ENCODE assay signal across 8 cellular contexts in genomic region chr19:12937243-12938053, GRCh38. TPM values are rescaled to one million over a fixed set of nuclear protein-coding genes. Genes with fewer than 3 reads are reported as not detected.
DNase-seq lines count a peak whose midpoint lies in the region; ATAC-seq and TF ChIP-seq lines count a peak whose summit lies in the region.

No MANE protein-coding gene starts in this region.

- H3K4me1 Mint-ChIP-seq in activated CD4-positive, alpha-beta memory T cell treated with anti-CD3 and anti-CD28 coated beads, Interleukin-2, amount 10 ng/mL, durations not matched to agents 7 days and 5 days = peaks cover 61% of the 10 kb centered on the region

- CTCF ChIA-PET in activated CD4-positive, alpha-beta memory T cell treated with anti-CD3 and anti-CD28 coated beads, Interleukin-2, amount 10 ng/mL, durations not matched to agents 7 days and 5 days (lab: Charles Lee) = interaction anchor here (0.5 to 1.4 kb wide), 7 partner anchors 27 to 204 kb away, joined by 3 to 10 read pairs (median 3); partner anchors contain the start of gene GCDH

- POLR2A ChIA-PET in activated CD4-positive, alpha-beta memory T cell treated with anti-CD3 and anti-CD28 coated beads, Interleukin-2, amount 10 ng/mL, durations not matched to agents 7 days and 5 days (lab: Charles Lee) = interaction anchor here (0.7 to 3.3 kb wide), 18 partner anchors 8 to 241 kb away, joined by 3 to 37 read pairs (median 8); partner anchors contain the start of genes FBXW9, GADD45GIP1, GCDH and JUNB

- intact Hi-C loops in left ventricle myocardium inferior (cut with micrococcal nuclease) = no loop called here
- intact Hi-C loops in sciatic nerve (cut with DNase I) = no loop called here

- H3K27me3 Mint-ChIP-seq in activated CD4-positive, alpha-beta memory T cell treated with anti-CD3 and anti-CD28 coated beads, Interleukin-2, amount 10 ng/mL, durations not matched to agents 7 days and 5 days = no peaks in the 10 kb centered on the region

- H3K4me3 Mint-ChIP-seq in activated CD4-positive, alpha-beta memory T cell treated with anti-CD3 and anti-CD28 coated beads, Interleukin-2, amount 10 ng/mL, durations not matched to agents 7 days and 5 days = peak overlapping the region; percentile 99

- no peaks in the 10 kb centered on the region for H3K9me3 Mint-ChIP-seq in activated CD4-positive, alpha-beta memory T cell treated with anti-CD3 and anti-CD28 coated beads, Interleukin-2, amount 10 ng/mL, durations not matched to agents 7 days and 5 days

- DNase-seq in AG09309 (ENCODE audit: low read depth) (no peak), NCI-H2029 treated with DMSO at 0.1 percent for 48 hours (lab: John Stamatoyannopoulos, UW) (peak; percentile 63), left ventricle myocardium inferior (no peak), sciatic nerve (ENCODE audit: low spot score) (peak; percentile 86), activated gamma-delta T cell (lab: John Stamatoyannopoulos, UW) (no peak)
- DNase-seq in activated CD4-positive, alpha-beta memory T cell treated with anti-CD3 and anti-CD28 coated beads, Interleukin-2, amount 10 ng/mL, durations not matched to agents 7 days and 5 days = no peak

- peak overlapping the region; percentile 92 for H3K27ac Mint-ChIP-seq in activated CD4-positive, alpha-beta memory T cell treated with anti-CD3 and anti-CD28 coated beads, Interleukin-2, amount 10 ng/mL, durations not matched to agents 7 days and 5 days

- H3K27ac ChIP-seq in left ventricle myocardium inferior (replicated peaks) = peak overlapping the region; percentile 63

- peaks cover 51% of the 10 kb centered on the region for H3K36me3 Mint-ChIP-seq in activated CD4-positive, alpha-beta memory T cell treated with anti-CD3 and anti-CD28 coated beads, Interleukin-2, amount 10 ng/mL, durations not matched to agents 7 days and 5 days (ENCODE audit: low read depth)

- no peaks in the 10 kb centered on the region for H3K9me3 ChIP-seq in left ventricle myocardium inferior (replicated peaks)

- ATAC-seq in GM18520 (IDR thresholded peaks at IDR 0.05; ENCODE audit: unreplicated experiment) (peak; percentile 1), sciatic nerve (peak; percentile 35), GM21737 (IDR thresholded peaks at IDR 0.05; ENCODE audit: unreplicated experiment) (no peak)

- peaks cover 65% of the 10 kb centered on the region for H3K4me1 ChIP-seq in left ventricle myocardium inferior

- H3K4me3 ChIP-seq in AG09309 (ENCODE audit: control insufficient read depth, low read depth, low read length) = peak overlapping the region; percentile 67
- H3K4me3 ChIP-seq in left ventricle myocardium inferior = peak overlapping the region; percentile 83

- no peaks in the 10 kb centered on the region for H3K27me3 ChIP-seq in left ventricle myocardium inferior (ENCODE audit: low read depth)

- H3K36me3 ChIP-seq in left ventricle myocardium inferior = peaks cover 34% of the 10 kb centered on the region

- TF ChIP-seq CTCF in AG09309 (IDR thresholded peaks at IDR 0.05; ENCODE audit: control insufficient read depth, insufficient read depth, low read depth, low read length, missing control alignments) (no peak), left ventricle myocardium inferior (IDR thresholded peaks at IDR 0.05; ENCODE audit: borderline replicate concordance) (no peak)

RNA-seq across cellular contexts. Expression of gene CALR, which starts 1.0 kb away (rescaled TPM):
- total RNA-seq in activated CD4-positive, alpha-beta memory T cell treated with anti-CD3 and anti-CD28 coated beads, Interleukin-2, amount 10 ng/mL, durations not matched to agents 7 days and 5 days = 100 to 1,000 TPM; 640 to 660 TPM
- total RNA-seq in left ventricle myocardium inferior (365 TPM), sciatic nerve (454 TPM)

RNA-seq across cellular contexts. Expression of gene FARSA, which starts 3.9 kb away (rescaled TPM):
- total RNA-seq in activated CD4-positive, alpha-beta memory T cell treated with anti-CD3 and anti-CD28 coated beads, Interleukin-2, amount 10 ng/mL, durations not matched to agents 7 days and 5 days = 10 to 100 TPM; 72.4 to 74.9 TPM
- total RNA-seq in left ventricle myocardium inferior (37.8 TPM), sciatic nerve (33.7 TPM)

RNA-seq across cellular contexts. Expression of gene RAD23A, which starts 8.2 kb away (rescaled TPM):
- 100 to 1,000 TPM; 119 to 123 TPM for total RNA-seq in activated CD4-positive, alpha-beta memory T cell treated with anti-CD3 and anti-CD28 coated beads, Interleukin-2, amount 10 ng/mL, durations not matched to agents 7 days and 5 days
- total RNA-seq in left ventricle myocardium inferior (150 TPM), sciatic nerve (102 TPM)

RNA-seq across cellular contexts. Expression of gene SYCE2, which starts 18.4 kb away (rescaled TPM):
- 1 to 10 TPM; 3.9 to 4.9 TPM for total RNA-seq in activated CD4-positive, alpha-beta memory T cell treated with anti-CD3 and anti-CD28 coated beads, Interleukin-2, amount 10 ng/mL, durations not matched to agents 7 days and 5 days
- total RNA-seq in left ventricle myocardium inferior (not detected), sciatic nerve (not detected)

RNA-seq across cellular contexts. Expression of gene GADD45GIP1, which starts 19.6 kb away (rescaled TPM):
- 10 to 100 TPM; 17.5 to 18.4 TPM for total RNA-seq in activated CD4-positive, alpha-beta memory T cell treated with anti-CD3 and anti-CD28 coated beads, Interleukin-2, amount 10 ng/mL, durations not matched to agents 7 days and 5 days
- total RNA-seq in left ventricle myocardium inferior = 31.4 TPM
- 13.7 TPM for total RNA-seq in sciatic nerve

Comparison
In these comparisons a context has a peak if more than half of its experiments do, and no peak if none do; other contexts are left out.
1. DNase-seq: peak in NCI-H2029 treated with DMSO at 0.1 percent for 48 hours (single experiment) and sciatic nerve (single experiment); none in AG09309 (single experiment), activated CD4-positive, alpha-beta memory T cell treated with anti-CD3 and anti-CD28 coated beads, Interleukin-2, amount 10 ng/mL, durations not matched to agents 7 days and 5 days (single experiment), left ventricle myocardium inferior (single experiment) and activated gamma-delta T cell (single experiment).